ENCODE assay signal across 9 cellular contexts in the genomic region with DNA sequence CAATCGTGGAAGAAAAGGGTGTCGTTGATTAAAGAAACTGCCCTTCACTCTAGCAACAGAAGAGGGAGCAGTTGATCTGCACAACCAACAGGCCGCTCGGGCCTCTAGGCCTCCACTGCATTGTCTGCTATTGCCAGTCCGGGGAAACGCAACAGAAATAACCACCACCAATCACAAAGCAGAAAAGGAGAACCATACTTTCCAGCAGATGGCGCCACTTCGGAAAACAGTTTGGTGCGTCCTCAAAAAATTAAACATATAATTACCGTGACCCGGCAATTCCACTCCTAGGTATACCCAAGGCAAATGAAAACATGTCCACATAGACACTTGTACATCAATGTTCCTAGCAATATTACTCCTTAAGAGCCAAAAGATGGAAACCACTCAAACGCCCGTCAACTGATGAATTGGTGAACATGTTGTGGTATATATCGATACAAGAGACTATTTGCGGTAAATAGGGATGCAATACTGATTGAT.
A peak's percentile ranks its signal among the peaks of the same experiment; 100 is the strongest.
DNase-seq lines count a peak whose midpoint lies in the region; ATAC-seq and TF ChIP-seq lines count a peak whose summit lies in the region.
"Had no signal": no experiment of that assay in that cellular context is flagged by ENCODE, and none has a peak within 500 bp of the region (broad histone marks: within the 10 kb centered on the region; RNA-seq: fewer than 3 reads in every experiment).

No MANE protein-coding gene starts in this region.

- peak; percentile 84 to 89 for TF ChIP-seq CTCF in Caco-2 (IDR thresholded peaks at IDR 0.05; ENCODE audit: insufficient read depth in 1 of 2, low read depth in 1 of 2, low read length in 1 of 2, severe bottlenecking in 1 of 2, unreplicated experiment in 1 of 2)
- TF ChIP-seq CTCF in glutamatergic neuron (IDR thresholded peaks at IDR 0.05; ENCODE audit: partially characterized antibody, unreplicated experiment): peak; percentile 85

- H3K27me3 ChIP-seq in Caco-2 (replicated peaks; ENCODE audit: control insufficient read depth, insufficient read depth, low read length) (no peaks in the 10 kb centered on the region), GM23248 (replicated peaks; ENCODE audit: insufficient read depth) (peaks cover 6% of the 10 kb centered on the region; the same call in 1 of the 2 replicates)

- 51 to 53% methylated on average over 15 of the region's 15 CpGs for WGBS in GM23248 (ENCODE audit: low coverage in 1 of 2, low lambda C conversion rate in 2 of 2, missing lambda C conversion rate in 2 of 2), 2 experiments

- no peaks in the 10 kb centered on the region for H3K79me2 ChIP-seq in GM23248 (ENCODE audit: insufficient read depth)

- H4K20me1 ChIP-seq in GM23248 (ENCODE audit: insufficient read depth): no peaks in the 10 kb centered on the region

- H3K9ac ChIP-seq in GM23248: no peak overlapping the region

- peaks cover 27% of the 10 kb centered on the region for H3F3A ChIP-seq in GM23248 (ENCODE audit: insufficient read depth)

- H3K4me3 Mint-ChIP-seq in Caco-2 (ENCODE audit: unreplicated experiment): no peak overlapping the region
- no peak overlapping the region for H3K4me3 Mint-ChIP-seq in activated T-helper 17 cell treated with anti-CD3 and anti-CD28 coated beads, Interleukin-2, amount 50 U/mL, for 72 hours
- no peak overlapping the region for H3K4me3 Mint-ChIP-seq in glutamatergic neuron (ENCODE audit: unreplicated experiment)
- H3K4me3 Mint-ChIP-seq: T-helper 1 cell treated with Interleukin-12 subunit alpha and Interleukin-12 subunit beta and Interleukin-4 antibody, amounts not matched to agents 30 μg/mL and 1 μg/mL, for 36 hours had no signal

- H3K36me3 Mint-ChIP-seq in Caco-2 (ENCODE audit: insufficient read depth, unreplicated experiment) (no peaks in the 10 kb centered on the region), glutamatergic neuron (ENCODE audit: unreplicated experiment) (no peaks in the 10 kb centered on the region)
- H3K36me3 Mint-ChIP-seq in activated T-helper 17 cell treated with anti-CD3 and anti-CD28 coated beads, Interleukin-2, amount 50 U/mL, for 72 hours (ENCODE audit: low read depth): no peaks in the 10 kb centered on the region

- H3K27me3 Mint-ChIP-seq in Caco-2 (ENCODE audit: insufficient read depth, unreplicated experiment): peaks cover 4% of the 10 kb centered on the region
- H3K27me3 Mint-ChIP-seq in activated T-helper 17 cell treated with anti-CD3 and anti-CD28 coated beads, Interleukin-2, amount 50 U/mL, for 72 hours: peaks cover 13% of the 10 kb centered on the region
- peaks cover 2% of the 10 kb centered on the region for H3K27me3 Mint-ChIP-seq in glutamatergic neuron (ENCODE audit: unreplicated experiment)

- POLR2A ChIA-PET in Caco-2 (lab: Charles Lee): no interaction called here

- peak; percentile 35 for ATAC-seq in activated T-helper 17 cell treated with anti-CD3 and anti-CD28 coated beads, Interleukin-2, amount 50 U/mL, for 72 hours (replicated peaks)
- ATAC-seq in HG03108 (IDR thresholded peaks at IDR 0.05; ENCODE audit: unreplicated experiment): no peak

- H3K4me1 ChIP-seq in Caco-2: peaks cover 8% of the 10 kb centered on the region
- peaks cover 27% of the 10 kb centered on the region for H3K4me1 ChIP-seq in GM23248 (ENCODE audit: insufficient read depth)

- H3K27ac Mint-ChIP-seq in Caco-2 (ENCODE audit: unreplicated experiment) (no peak overlapping the region), glutamatergic neuron (ENCODE audit: unreplicated experiment) (no peak overlapping the region)
- no peak overlapping the region for H3K27ac Mint-ChIP-seq in activated T-helper 17 cell treated with anti-CD3 and anti-CD28 coated beads, Interleukin-2, amount 50 U/mL, for 72 hours
- H3K27ac Mint-ChIP-seq: T-helper 1 cell treated with Interleukin-12 subunit alpha and Interleukin-12 subunit beta and Interleukin-4 antibody, amounts not matched to agents 30 μg/mL and 1 μg/mL, for 36 hours had no signal

- intact Hi-C loops in Caco-2 (cut with micrococcal nuclease; ENCODE audit: unreplicated experiment): loop anchor here (1.0 kb wide), 7 partner anchors 12 to 362 kb away; no protein-coding TSS in a partner anchor

- in situ Hi-C loops in GM23248 (cut with MboI): no loop called here

- H3K4me3 ChIP-seq in Caco-2 (ENCODE audit: low read depth, low read length) (no peak overlapping the region), GM23248 (no peak overlapping the region)

- H3K9me3 Mint-ChIP-seq in Caco-2 (ENCODE audit: unreplicated experiment) (no peaks in the 10 kb centered on the region), glutamatergic neuron (ENCODE audit: unreplicated experiment) (peaks cover 8% of the 10 kb centered on the region)
- no peaks in the 10 kb centered on the region for H3K9me3 Mint-ChIP-seq in activated T-helper 17 cell treated with anti-CD3 and anti-CD28 coated beads, Interleukin-2, amount 50 U/mL, for 72 hours
- H3K9me3 Mint-ChIP-seq: T-helper 1 cell treated with Interleukin-12 subunit alpha and Interleukin-12 subunit beta and Interleukin-4 antibody, amounts not matched to agents 30 μg/mL and 1 μg/mL, for 36 hours had no signal

- no peaks in the 10 kb centered on the region for H3K4me1 Mint-ChIP-seq in Caco-2 (ENCODE audit: low read depth, unreplicated experiment)
- H3K4me1 Mint-ChIP-seq in activated T-helper 17 cell treated with anti-CD3 and anti-CD28 coated beads, Interleukin-2, amount 50 U/mL, for 72 hours: no peaks in the 10 kb centered on the region
- H3K4me1 Mint-ChIP-seq in glutamatergic neuron (ENCODE audit: low read depth, unreplicated experiment): peaks cover 5% of the 10 kb centered on the region

- no peak overlapping the region for H2AFZ ChIP-seq in GM23248

- no peak overlapping the region for H3K4me2 ChIP-seq in GM23248 (ENCODE audit: unreplicated experiment)

- no peak overlapping the region for H3K27ac ChIP-seq in GM23248

- H3K9me3 ChIP-seq in Caco-2: no peaks in the 10 kb centered on the region
- H3K9me3 ChIP-seq in GM23248 (ENCODE audit: low read depth): no peaks in the 10 kb centered on the region

- H3K36me3 ChIP-seq in Caco-2 (ENCODE audit: control insufficient read depth, insufficient read depth, low read length) (no peaks in the 10 kb centered on the region), GM23248 (ENCODE audit: low read depth) (no peaks in the 10 kb centered on the region)

- no peaks in the 10 kb centered on the region for H3K9me2 ChIP-seq in GM23248 (ENCODE audit: insufficient read depth)

- DNase-seq in Caco-2 (peak; percentile 88 to 91), GM23248 (peak; percentile 90), NCI-H460 (ENCODE audit: extremely low read depth, low read depth) (peak; percentile 88), glutamatergic neuron (peak; percentile 82), pons (ENCODE audit: low spot score) (peak; percentile 91)
- DNase-seq in activated effector memory CD4-positive, alpha-beta T cell treated with Interleukin-2 at 50 U/mL for 16 hours: no peak

- CTCF ChIA-PET in Caco-2 (lab: Charles Lee): interaction anchor here (0.7 to 1.0 kb wide), 2 partner anchors 11 to 257 kb away, joined by 3 to 4 read pairs; no protein-coding TSS in a partner anchor

- no TSS peak for BruUV-seq in Caco-2 (replicated peaks; lab: Mats Ljungman, UMichigan)
